Comparison of ENCODE assay signal across 8 cellular contexts in genomic region chr19:4011430-4011829, GRCh38. TPM values are rescaled to one million over a fixed set of nuclear protein-coding genes. Genes with fewer than 3 reads are reported as not detected.
DNase-seq lines count a peak whose midpoint lies in the region; ATAC-seq and TF ChIP-seq lines count a peak whose summit lies in the region.
"Not testable (repeated sequence)": the region's sequence is repeated elsewhere in the genome, so short reads cannot be mapped to it uniquely, and the experiment has no call there.

No MANE protein-coding gene starts in this region.

- not testable (repeated sequence) for H3K27ac ChIP-seq in BLaER1 treated with 17β-estradiol and CSF1 and Interleukin-3, amounts not matched to agents 10 nM and 100 nM; SK-N-MC; hepatocyte
- H3K27ac ChIP-seq in angular gyrus (ENCODE audit: low read depth, low read length) (peak overlapping the region; percentile 64), rectal smooth muscle tissue (ENCODE audit: low read depth, low read length) (peak overlapping the region; percentile 83), temporal lobe (ENCODE audit: low read depth, low read length) (peak overlapping the region; percentile 97)

- H3K9me3 ChIP-seq in BLaER1 treated with 17β-estradiol and CSF1 and Interleukin-3, amounts not matched to agents 10 nM and 100 nM (replicated peaks in 1 of 11); SK-N-MC (ENCODE audit: low read depth, low read length); hepatocyte (ENCODE audit: low read depth): not testable (repeated sequence)

- H3K4me1 Mint-ChIP-seq in effector memory CD8-positive, alpha-beta T cell (ENCODE audit: low read depth in 2 of 2) = peaks cover 30 to 36% of the 10 kb centered on the region in 2 donors
- H3K4me1 Mint-ChIP-seq in nephron = peaks cover 38% of the 10 kb centered on the region

- H3K9me3 Mint-ChIP-seq in effector memory CD8-positive, alpha-beta T cell; nephron: not testable (repeated sequence)

- H3K4me2 ChIP-seq in BLaER1 treated with 17β-estradiol and CSF1 and Interleukin-3, amounts not matched to agents 10 nM and 100 nM = peak overlapping the region in 2 of 11 experiments; percentile 11 to 12; a peak in 1 of 22 replicates
- H3K4me2 ChIP-seq in hepatocyte = peak overlapping the region; percentile 98

- not testable (repeated sequence) for H3K27me3 ChIP-seq in BLaER1 treated with 17β-estradiol and CSF1 and Interleukin-3, amounts not matched to agents 10 nM and 100 nM; hepatocyte; rectal smooth muscle tissue (ENCODE audit: control insufficient read depth, insufficient read depth, low read length)

- H2AFZ ChIP-seq in hepatocyte = not testable (repeated sequence)

- 82% methylated on average over 6 of the region's 6 CpGs for WGBS in hepatocyte (ENCODE audit: low lambda C conversion rate, missing lambda C conversion rate)

- peak overlapping the region in 1 of 2 donors; percentile 69 for H3K27ac Mint-ChIP-seq in effector memory CD8-positive, alpha-beta T cell
- H3K27ac Mint-ChIP-seq in nephron = peak overlapping the region in 2 of 3 experiments; percentile 0 to 61

- H3K4me1 ChIP-seq in BLaER1 treated with 17β-estradiol and CSF1 and Interleukin-3, amounts not matched to agents 10 nM and 100 nM = peaks cover 30 to 54% (median 37%) of the 10 kb centered on the region in 10 experiments
- peaks cover 40% of the 10 kb centered on the region for H3K4me1 ChIP-seq in hepatocyte (ENCODE audit: insufficient read depth)
- H3K4me1 ChIP-seq in rectal smooth muscle tissue (ENCODE audit: control insufficient read depth, insufficient read depth, low read length) = peaks cover 62% of the 10 kb centered on the region

- peaks cover 88% of the 10 kb centered on the region for H3K79me2 ChIP-seq in hepatocyte

- not testable (repeated sequence) for H3K4me3 ChIP-seq in BLaER1 treated with 17β-estradiol and CSF1 and Interleukin-3, amounts not matched to agents 10 nM and 100 nM; SK-N-MC; hepatocyte; rectal smooth muscle tissue (ENCODE audit: low read length)

- H3K9ac ChIP-seq in BLaER1 treated with 17β-estradiol and CSF1 and Interleukin-3, amounts not matched to agents 10 nM and 100 nM = peak overlapping the region in 9 of 11 experiments; percentile 51 to 91 (median 85); a peak in 9 of 22 replicates
- H3K9ac ChIP-seq in SK-N-MC (ENCODE audit: insufficient read length) = peak overlapping the region; percentile 15
- not testable (repeated sequence) for H3K9ac ChIP-seq in rectal smooth muscle tissue (ENCODE audit: low read length)

- peaks cover 50 to 65% (median 59%) of the 10 kb centered on the region in 11 experiments for H3K36me3 ChIP-seq in BLaER1 treated with 17β-estradiol and CSF1 and Interleukin-3, amounts not matched to agents 10 nM and 100 nM
- peaks cover 19% of the 10 kb centered on the region; the same call in 1 of the 2 replicates for H3K36me3 ChIP-seq in SK-N-MC (ENCODE audit: insufficient read depth, low read length)
- not testable (repeated sequence) for H3K36me3 ChIP-seq in hepatocyte (replicated peaks; ENCODE audit: insufficient read depth, low read depth)
- H3K36me3 ChIP-seq in rectal smooth muscle tissue (ENCODE audit: control insufficient read depth, insufficient read depth, low read length) = peaks cover 14% of the 10 kb centered on the region

- H3K4me3 Mint-ChIP-seq in effector memory CD8-positive, alpha-beta T cell = peak overlapping the region; percentile 30 to 54
- peak overlapping the region; percentile 22 to 97 (median 96) for H3K4me3 Mint-ChIP-seq in nephron

- not testable (repeated sequence) for ATAC-seq in effector memory CD8-positive, alpha-beta T cell (replicated peaks)

- H4K20me1 ChIP-seq in BLaER1 treated with 17β-estradiol and CSF1 and Interleukin-3, amounts not matched to agents 10 nM and 100 nM = peaks cover 77 to 85% (median 82%) of the 10 kb centered on the region in 11 experiments
- H4K20me1 ChIP-seq in hepatocyte (ENCODE audit: insufficient read depth, poor library complexity, severe bottlenecking) = peaks cover 76% of the 10 kb centered on the region

- DNase-seq in SK-N-MC (ENCODE audit: low read depth, low spot score); effector memory CD8-positive, alpha-beta T cell; hepatocyte (ENCODE audit: low spot score): not testable (repeated sequence)

- peaks cover 28% of the 10 kb centered on the region for H3K36me3 Mint-ChIP-seq in effector memory CD8-positive, alpha-beta T cell (ENCODE audit: insufficient read depth)
- not testable (repeated sequence) for H3K36me3 Mint-ChIP-seq in nephron (ENCODE audit: low read depth)

- TF ChIP-seq CTCF in hepatocyte (IDR thresholded peaks at IDR 0.05; ENCODE audit: poor library complexity); nephron (IDR thresholded peaks at IDR 0.05; ENCODE audit: unreplicated experiment in 3 of 3): not testable (repeated sequence)

- not testable (repeated sequence) for H3K9me2 ChIP-seq in hepatocyte (replicated peaks; ENCODE audit: insufficient read depth)

- not testable (repeated sequence) for H3K27me3 Mint-ChIP-seq in effector memory CD8-positive, alpha-beta T cell; nephron (ENCODE audit: low read depth)

RNA-seq across cellular contexts. Expression of gene PIAS4, which starts 3.9 kb away (rescaled TPM):
- total RNA-seq in hepatocyte (16.7 and 18.1 TPM in 2 replicates), temporal lobe (12.8 TPM)
- polyA plus RNA-seq in hepatocyte = 8.3 and 15.0 TPM in 2 replicates

RNA-seq across cellular contexts. Expression of gene EEF2, which starts 26.2 kb away (rescaled TPM):
- total RNA-seq in hepatocyte (1,740 and 1,817 TPM in 2 replicates), temporal lobe (1,871 TPM)
- 444 and 526 TPM in 2 replicates for polyA plus RNA-seq in hepatocyte

RNA-seq across cellular contexts. Expression of gene DAPK3, which starts 40.5 kb away (rescaled TPM):
- 113 and 140 TPM in 2 replicates for total RNA-seq in hepatocyte
- 103 and 123 TPM in 2 replicates for polyA plus RNA-seq in hepatocyte
- 48.7 TPM for total RNA-seq in temporal lobe

RNA-seq across cellular contexts. Expression of gene ZBTB7A, which starts 55.3 kb away (rescaled TPM):
- total RNA-seq in hepatocyte (19.2 and 23.3 TPM in 2 replicates), temporal lobe (2.7 TPM)
- polyA plus RNA-seq in hepatocyte = 46.1 and 46.2 TPM in 2 replicates
